9 cellular contexts compared by ENCODE assay signal in the genomic region with DNA sequence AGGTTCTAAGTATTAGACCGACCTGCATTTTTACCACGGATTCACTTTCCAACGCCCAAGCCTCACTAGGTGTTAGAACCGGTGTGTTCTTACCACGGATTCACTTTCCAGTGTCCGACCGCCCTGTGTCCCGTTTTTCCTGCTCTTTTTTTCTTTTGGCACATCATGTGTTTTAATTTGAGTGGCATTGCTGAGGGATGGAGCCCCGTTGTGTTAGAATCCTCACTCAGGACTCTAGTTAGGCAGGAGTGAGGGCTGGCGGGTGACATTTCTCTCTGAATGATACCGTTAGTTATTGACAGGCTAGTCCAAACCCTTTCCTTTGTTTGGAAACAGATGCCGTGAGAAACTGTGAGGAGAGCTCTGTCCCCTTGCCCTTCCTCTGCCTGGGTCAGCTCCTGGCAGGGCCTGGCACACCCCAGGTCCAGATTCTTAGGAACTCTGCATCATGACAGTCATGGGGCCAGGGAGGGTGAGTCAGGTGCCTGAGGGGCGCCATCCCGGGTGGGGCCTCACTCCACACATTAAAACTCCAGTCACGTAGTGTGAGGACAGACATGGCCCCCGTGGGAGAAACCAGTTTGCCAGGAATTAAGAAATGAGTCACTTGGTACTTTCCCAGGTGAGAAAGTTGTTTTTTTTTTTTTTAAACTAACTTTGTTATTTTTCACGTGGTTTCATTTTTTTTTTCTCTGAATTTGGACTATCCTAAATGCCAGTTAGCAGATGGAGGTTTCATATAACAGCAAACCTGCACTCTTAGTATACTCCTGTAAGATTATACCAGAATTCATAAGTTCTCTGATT. TPM values are rescaled to one million over a fixed set of nuclear protein-coding genes. Genes with fewer than 3 reads are reported as not detected.
DNase-seq lines count a peak whose midpoint lies in the region; ATAC-seq and TF ChIP-seq lines count a peak whose summit lies in the region.
"Had no signal": no experiment of that assay in that cellular context is flagged by ENCODE, and none has a peak within 500 bp of the region (broad histone marks: within the 10 kb centered on the region; RNA-seq: fewer than 3 reads in every experiment).

No MANE protein-coding gene starts in this region.

- no peaks in the 10 kb centered on the region for H3K4me1 ChIP-seq in left lung

- H3K27ac Mint-ChIP-seq in Calu3 (ENCODE audit: unreplicated experiment) (peak overlapping the region; percentile 62), type B pancreatic cell (peak overlapping the region; percentile 98)
- H3K27ac Mint-ChIP-seq in activated T-cell treated with anti-CD3 and anti-CD28 coated beads, Interleukin-2, amount 50 U/mL, for 72 hours: peak overlapping the region; percentile 98

- H3K27me3 Mint-ChIP-seq in Calu3 (ENCODE audit: unreplicated experiment) (no peaks in the 10 kb centered on the region), type B pancreatic cell (no peaks in the 10 kb centered on the region)
- no peaks in the 10 kb centered on the region for H3K27me3 Mint-ChIP-seq in activated T-cell treated with anti-CD3 and anti-CD28 coated beads, Interleukin-2, amount 50 U/mL, for 72 hours (ENCODE audit: low read depth)

- H3K27me3 ChIP-seq in left lung: no peaks in the 10 kb centered on the region
- H3K27me3 ChIP-seq: ovary had no signal

- no peaks in the 10 kb centered on the region for H3K9me3 ChIP-seq in left lung
- H3K9me3 ChIP-seq: ovary had no signal

- H3K9me3 Mint-ChIP-seq in Calu3 (ENCODE audit: low read depth, unreplicated experiment) (no peaks in the 10 kb centered on the region), type B pancreatic cell (no peaks in the 10 kb centered on the region)
- no peaks in the 10 kb centered on the region for H3K9me3 Mint-ChIP-seq in activated T-cell treated with anti-CD3 and anti-CD28 coated beads, Interleukin-2, amount 50 U/mL, for 72 hours

- peak overlapping the region; percentile 17 for H3K4me3 Mint-ChIP-seq in Calu3 (ENCODE audit: low read depth, unreplicated experiment)
- H3K4me3 Mint-ChIP-seq in activated T-cell treated with anti-CD3 and anti-CD28 coated beads, Interleukin-2, amount 50 U/mL, for 72 hours: peak overlapping the region; percentile 72 to 75
- H3K4me3 Mint-ChIP-seq in type B pancreatic cell: peak overlapping the region; percentile 17

- H3K4me3 ChIP-seq in left lung: no peak overlapping the region
- H3K4me3 ChIP-seq: ovary had no signal

- TF ChIP-seq CTCF in Calu3 (IDR thresholded peaks at IDR 0.05; ENCODE audit: unreplicated experiment) (no peak), left lung (IDR thresholded peaks at IDR 0.05) (no peak), type B pancreatic cell (conservative IDR thresholded peaks at IDR 0.05) (no peak)

- ATAC-seq in HG03066 (IDR thresholded peaks at IDR 0.05; ENCODE audit: low read depth, unreplicated experiment) (peak; percentile 59), left lung (peak; percentile 65)
- peak; percentile 96 to 98 for ATAC-seq in activated T-cell treated with anti-CD3 and anti-CD28 coated beads, Interleukin-2, amount 50 U/mL, for 72 hours (replicated peaks in 1 of 2)

- BruUV-seq in Calu3 (replicated peaks; lab: Mats Ljungman, UMichigan): no TSS peak

- H3K36me3 ChIP-seq in left lung: peaks cover 0 to 98% of the 10 kb centered on the region in 2 donors
- H3K36me3 ChIP-seq: ovary had no signal

- in situ Hi-C loops in ACHN (cut with HindIII; ENCODE audit: low pct_ligation_motif_present, low pct_unique_long_range_greater_than_20kb, low sequenced_read_pairs): no loop called here

- intact Hi-C loops in Calu3 (cut with micrococcal nuclease; ENCODE audit: unreplicated experiment): no loop called here
- intact Hi-C loops in left lung (cut with DNase I): no loop called here

- DNase-seq in Calu3 (peak; percentile 68), left lung (peak; percentile 33 to 51), type B pancreatic cell (ENCODE audit: extremely low spot score, unreplicated experiment) (no peak), ACHN (no peak), ecto neural progenitor cell (ENCODE audit: low spot score) (no peak), COLO668 (lab: John Stamatoyannopoulos, UW; ENCODE audit: unreplicated experiment) (no peak)
- DNase-seq in activated T-cell treated with anti-CD3 and anti-CD28 coated beads, Interleukin-2, amount 50 U/mL, for 72 hours: peak; percentile 71 to 81

- CTCF ChIA-PET in Calu3 (lab: Charles Lee): interaction anchor here (1.6 kb wide), 1 partner anchor 12 kb away, joined by 4 read pairs; no protein-coding TSS in a partner anchor

- H3K36me3 Mint-ChIP-seq in Calu3 (ENCODE audit: insufficient read depth, unreplicated experiment) (peaks cover 50% of the 10 kb centered on the region), type B pancreatic cell (peaks cover 35% of the 10 kb centered on the region)
- peaks cover 27 to 55% of the 10 kb centered on the region in 2 donors for H3K36me3 Mint-ChIP-seq in activated T-cell treated with anti-CD3 and anti-CD28 coated beads, Interleukin-2, amount 50 U/mL, for 72 hours (ENCODE audit: insufficient read depth in 2 of 2)

- no peak overlapping the region for H3K27ac ChIP-seq in left lung
- H3K27ac ChIP-seq: ovary had no signal

- H3K4me1 Mint-ChIP-seq in Calu3 (ENCODE audit: low read depth, unreplicated experiment) (peaks cover 26% of the 10 kb centered on the region), type B pancreatic cell (ENCODE audit: unreplicated experiment) (no peaks in the 10 kb centered on the region)
- peaks cover 74% of the 10 kb centered on the region for H3K4me1 Mint-ChIP-seq in activated T-cell treated with anti-CD3 and anti-CD28 coated beads, Interleukin-2, amount 50 U/mL, for 72 hours (ENCODE audit: low read depth)

RNA-seq across cellular contexts. Expression of a gene that starts 15.8 kb away (rescaled TPM):
- total RNA-seq in Calu3 (2022): 63.8 and 69.4 TPM in 2 replicates
- 10 to 100 TPM; 60.1 to 78.2 TPM for total RNA-seq in activated T-cell treated with anti-CD3 and anti-CD28 coated beads, Interleukin-2, amount 50 U/mL, for 72 hours
- total RNA-seq in left lung: 10 to 100 TPM; 43.8 to 58.7 TPM
- 62.9 and 64.6 TPM in 2 replicates for total RNA-seq in type B pancreatic cell (ENCODE audit: low replicate concordance)

Comparison
In these comparisons a context has a peak if more than half of its experiments do, and no peak if none do; other contexts are left out.
1. DNase-seq: peak in Calu3 (single experiment), activated T-cell treated with anti-CD3 and anti-CD28 coated beads, Interleukin-2, amount 50 U/mL, for 72 hours (2 of 2) and left lung (2 of 2); none in type B pancreatic cell (single experiment), ACHN (single experiment), ecto neural progenitor cell (single experiment) and COLO668 (single experiment).
2. H3K4me3 Mint-ChIP-seq: peak in every context shown above with its lines; median percentile 74 in activated T-cell treated with anti-CD3 and anti-CD28 coated beads, Interleukin-2, amount 50 U/mL, for 72 hours; 17 in Calu3; 17 in type B pancreatic cell.
3. Peak in every context shown above with its lines, with median percentiles within 50 percentile points of each other: H3K27ac Mint-ChIP-seq and ATAC-seq.